19 cellular contexts compared by ENCODE assay signal in the genomic region with DNA sequence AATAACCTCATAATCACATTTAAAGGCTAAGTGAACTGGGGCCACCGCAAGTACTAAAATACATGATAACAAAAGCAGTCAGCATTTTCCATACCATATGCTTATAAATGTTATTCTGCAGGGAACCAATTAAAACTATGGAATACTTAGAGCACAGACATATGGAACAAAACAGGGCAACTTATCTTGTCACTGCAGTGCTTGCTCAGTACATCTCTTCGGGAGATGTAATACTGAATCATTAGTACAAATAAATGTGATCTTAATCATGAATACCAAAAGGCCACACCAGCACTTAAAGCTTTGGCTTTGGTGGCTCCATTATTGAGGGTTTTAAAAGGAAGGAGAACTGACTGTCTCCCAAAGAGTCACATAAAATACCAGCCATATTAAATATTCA. TPM values are rescaled to one million over a fixed set of nuclear protein-coding genes. Genes with fewer than 3 reads are reported as not detected.
A peak's percentile ranks its signal among the peaks of the same experiment; 100 is the strongest.
DNase-seq lines count a peak whose midpoint lies in the region; ATAC-seq, FAIRE-seq and TF ChIP-seq lines count a peak whose summit lies in the region.
"Had no signal": no experiment of that assay in that cellular context is flagged by ENCODE, and none has a peak within 500 bp of the region (broad histone marks: within the 10 kb centered on the region; RNA-seq: fewer than 3 reads in every experiment).

No MANE protein-coding gene starts in this region.

- H3K4me2 ChIP-seq in H1 (ENCODE audit: insufficient read depth in 1 of 2, low read depth in 2 of 2, low read length in 2 of 2) = peak overlapping the region; percentile 27 to 46

- H3K23me2 ChIP-seq in H1 (ENCODE audit: low read depth, low read length) = no peaks in the 10 kb centered on the region

- H3K14ac ChIP-seq in H1 (ENCODE audit: insufficient read length) = no peak overlapping the region

- 0 out of 2 replicates have a peak overlapping the region, but pooled peaks have one; percentile 82 for H2AFZ ChIP-seq in H1 (ENCODE audit: low read length)
- peak overlapping the region; percentile 62 for H2AFZ ChIP-seq in neuron (ENCODE audit: low read depth, low read length)

- no peak overlapping the region for H2BK15ac ChIP-seq in H1 (ENCODE audit: low read length)

- H3K9ac ChIP-seq in HUES6 (ENCODE audit: low read length) (no peak overlapping the region), H1 (replicated peaks in 1 of 4; ENCODE audit: extremely low read depth in 1 of 4, low read depth in 3 of 4, low read length in 3 of 4) (no peak overlapping the region)

- TF ChIP-seq POLR2A in H1 (IDR thresholded peaks at IDR 0.05; ENCODE audit: control extremely low read depth in 1 of 2, low read depth in 2 of 2, low read length in 2 of 2) (no peak), transverse colon (IDR thresholded peaks at IDR 0.05) (no peak)

- H4K8ac ChIP-seq in H1 (ENCODE audit: extremely low read depth, insufficient read depth, low read length) = no peak overlapping the region

- TF ChIP-seq RAD21 in H1 (IDR thresholded peaks at IDR 0.05 in 1 of 2, conservative IDR thresholded peaks at IDR 0.05 in 1 of 2; ENCODE audit: low read depth in 2 of 2, low read length in 2 of 2) = no peak

- H3K18ac ChIP-seq in H1 (ENCODE audit: extremely low read depth, low read length) = no peak overlapping the region

- DNase-seq in H1 (ENCODE audit: low read depth in 1 of 2, low spot score in 2 of 2) (no peak), transverse colon (no peak), NCI-H1436 treated with DMSO at 0.1 percent for 48 hours (lab: John Stamatoyannopoulos, UW) (no peak), upper lobe of right lung (no peak), iPS-NIHi11 (ENCODE audit: low spot score) (no peak)
- DNase-seq in activated CD4-positive, alpha-beta T cell treated with anti-CD3 and anti-CD28 coated beads for 1 hour = no peak
- DNase-seq: activated CD4-positive, CD25-positive, alpha-beta regulatory T cell; activated CD8-positive, alpha-beta memory T cell treated with anti-CD3 and anti-CD28 coated beads for 24 hours; DND-41; Karpas-422; lower lobe of right lung; SHP77; spleen; T-helper 2 cell had no signal

- POLR2A ChIA-PET in H1 (lab: Charles Lee; ENCODE audit: partially characterized antibody) = no interaction called here

- no peak overlapping the region for H2BK20ac ChIP-seq in H1 (ENCODE audit: low read length)

- H2BK5ac ChIP-seq in H1 (ENCODE audit: low read depth, low read length) = no peak overlapping the region

- FAIRE-seq in H1 (lab: Jason Lieb, UNC) = no peak
- FAIRE-seq: islet of Langerhans, urothelium cell line had no signal

- H3K4ac ChIP-seq in H1 (replicated peaks; ENCODE audit: insufficient read length, low read depth, low read length) = no peak overlapping the region

- no peak overlapping the region for H3K27ac ChIP-seq in HUES6 (ENCODE audit: low read depth, low read length)
- no peak overlapping the region for H3K27ac ChIP-seq in H1 (ENCODE audit: low read depth, low read length)
- peak overlapping the region; percentile 54 to 79 (median 64) for H3K27ac ChIP-seq in transverse colon
- H3K27ac ChIP-seq in upper lobe of right lung = no peak overlapping the region
- H3K27ac ChIP-seq: lower lobe of right lung, spleen had no signal

- peaks cover 15% of the 10 kb centered on the region for H3K4me1 ChIP-seq in HUES6 (ENCODE audit: control insufficient read depth, insufficient read depth, low read length)
- peaks cover 2 to 8% (median 4%) of the 10 kb centered on the region in 4 experiments for H3K4me1 ChIP-seq in H1 (replicated peaks in 1 of 4; ENCODE audit: control insufficient read depth in 3 of 4, insufficient read depth in 4 of 4, low read length in 3 of 4)
- peaks cover 7% of the 10 kb centered on the region for H3K4me1 ChIP-seq in neuron (ENCODE audit: insufficient read depth, low read length)
- peaks cover 0 to 14% (median 3%) of the 10 kb centered on the region in 4 donors for H3K4me1 ChIP-seq in transverse colon
- H3K4me1 ChIP-seq in upper lobe of right lung = no peaks in the 10 kb centered on the region
- H3K4me1 ChIP-seq: lower lobe of right lung, spleen had no signal

- ATAC-seq in upper lobe of right lung = no peak
- ATAC-seq: HCT116, lower lobe of right lung had no signal

- in situ Hi-C loops in transverse colon (cut with MboI; ENCODE audit: low pct_ligation_motif_present in 1 of 4, low pct_unique_long_range_greater_than_20kb in 1 of 4, low sequenced_read_pairs in 3 of 4) = no loop called here

- CTCF ChIA-PET in H1 (lab: Charles Lee; ENCODE audit: partially characterized antibody) = interaction anchor here (0.7 to 1.2 kb wide), 6 partner anchors 16 to 124 kb away, joined by 3 read pairs; no protein-coding TSS in a partner anchor

- H4K91ac ChIP-seq in H1 (replicated peaks; ENCODE audit: insufficient read length, low read length) = no peak overlapping the region

- no peak overlapping the region for H4K5ac ChIP-seq in H1 (ENCODE audit: insufficient read length, low read depth, low read length)

- no peaks in the 10 kb centered on the region for H4K20me1 ChIP-seq in H1 (replicated peaks in 1 of 2; ENCODE audit: control insufficient read depth in 1 of 2, insufficient read depth in 2 of 2, low read length in 2 of 2)

- H3K36me3 ChIP-seq in HUES6 (ENCODE audit: control insufficient read depth, insufficient read depth, low read length) = no peaks in the 10 kb centered on the region
- no peaks in the 10 kb centered on the region for H3K36me3 ChIP-seq in H1 (ENCODE audit: control insufficient read depth in 2 of 4, insufficient read depth in 4 of 4, low read length in 3 of 4)
- no peaks in the 10 kb centered on the region for H3K36me3 ChIP-seq in neuron (ENCODE audit: insufficient read depth, low read length)
- H3K36me3 ChIP-seq in transverse colon = no peaks in the 10 kb centered on the region
- no peaks in the 10 kb centered on the region for H3K36me3 ChIP-seq in upper lobe of right lung
- H3K36me3 ChIP-seq: lower lobe of right lung, spleen had no signal

- H2BK120ac ChIP-seq in H1 (replicated peaks; ENCODE audit: low read depth, low read length) = no peak overlapping the region

- H3K79me2 ChIP-seq in H1 (ENCODE audit: control insufficient read depth in 1 of 2, insufficient read depth in 2 of 2, low read length in 2 of 2) = no peaks in the 10 kb centered on the region

- intact Hi-C loops in transverse colon (cut with DNase I; ENCODE audit: low total_unique reads) = loop anchor here (2.0 kb wide), 1 partner anchor 37 kb away; no protein-coding TSS in a partner anchor
- intact Hi-C loops in upper lobe of right lung (cut with DNase I) = no loop called here

- TF ChIP-seq CTCF in H1 (IDR thresholded peaks at IDR 0.05; ENCODE audit: control extremely low read depth in 1 of 3, insufficient read depth in 1 of 3, low read depth in 1 of 3, low read length in 3 of 3) = no peak
- no peak for TF ChIP-seq CTCF in transverse colon (IDR thresholded peaks at IDR 0.05)
- TF ChIP-seq CTCF in upper lobe of right lung (IDR thresholded peaks at IDR 0.05) = no peak

- no peaks in the 10 kb centered on the region for H3K79me1 ChIP-seq in H1 (ENCODE audit: low read depth, low read length)

- no peak overlapping the region for H3K23ac ChIP-seq in H1 (ENCODE audit: insufficient read length)

- H3K9me3 ChIP-seq in HUES6 (ENCODE audit: control insufficient read depth, insufficient read depth, low read depth, low read length) (no peaks in the 10 kb centered on the region), H1 (ENCODE audit: insufficient read depth in 2 of 2, low read depth in 1 of 2, low read length in 1 of 2) (no peaks in the 10 kb centered on the region), neuron (ENCODE audit: low read length) (no peaks in the 10 kb centered on the region), transverse colon (no peaks in the 10 kb centered on the region), upper lobe of right lung (no peaks in the 10 kb centered on the region)
- H3K9me3 ChIP-seq: lower lobe of right lung, spleen had no signal

- 74% methylated on average over 2 of the region's 2 CpGs; no CpG with 5 or more reads in 1 of the 2 experiments for WGBS in H1 (ENCODE audit: extremely low coverage in 1 of 2, insufficient coverage in 1 of 2, insufficient read length in 1 of 2, insufficient replicate concordance in 2 of 2, low coverage in 1 of 2, low lambda C conversion rate in 2 of 2, missing lambda C conversion rate in 1 of 2), 2 experiments
- 74 to 75% methylated on average over 2 of the region's 2 CpGs for WGBS in transverse colon (ENCODE audit: low coverage in 1 of 2), 2 donors

- no peak overlapping the region for H2BK12ac ChIP-seq in H1 (ENCODE audit: low read depth, low read length)

- no peak overlapping the region for H3K56ac ChIP-seq in H1 (replicated peaks; ENCODE audit: insufficient read length, low read depth, low read length)

- H2AK5ac ChIP-seq in H1 (ENCODE audit: low read depth, low read length) = no peak overlapping the region

- H3K27me3 ChIP-seq in HUES6 (ENCODE audit: control insufficient read depth, insufficient read depth, low read length) (no peaks in the 10 kb centered on the region), H1 (replicated peaks in 1 of 4; ENCODE audit: control insufficient read depth in 3 of 4, extremely low read depth in 1 of 4, insufficient read depth in 3 of 4, low read length in 3 of 4) (no peaks in the 10 kb centered on the region), neuron (ENCODE audit: insufficient read depth, low read length) (no peaks in the 10 kb centered on the region), transverse colon (no peaks in the 10 kb centered on the region), upper lobe of right lung (no peaks in the 10 kb centered on the region)

- H3K4me3 ChIP-seq in HUES6 (ENCODE audit: low read depth, low read length) (0 out of 2 replicates have a peak overlapping the region, but pooled peaks have one; percentile 1), H1 (ENCODE audit: extremely low read depth in 1 of 4, insufficient read depth in 2 of 4, low read depth in 3 of 4, low read length in 4 of 4) (0 out of 8 replicates have a peak overlapping the region, but pooled peaks of 1 of the 4 experiments have one; percentile 3), neuron (ENCODE audit: low read length) (peak overlapping the region; percentile 19), transverse colon (no peak overlapping the region), upper lobe of right lung (no peak overlapping the region)
- H3K4me3 ChIP-seq: lower lobe of right lung, spleen had no signal

- TF ChIP-seq EP300 in H1 (IDR thresholded peaks at IDR 0.05; ENCODE audit: borderline replicate concordance in 1 of 2, low read depth in 2 of 2, low read length in 2 of 2) (no peak), transverse colon (IDR thresholded peaks at IDR 0.05; ENCODE audit: low read depth) (no peak)

RNA-seq across cellular contexts. Expression of gene PRUNE2, which starts 32.1 kb away (rescaled TPM):
- total RNA-seq in H1 (2021; fragmentation: NEBNext Ultra II Directional; extraction: Animal tissue kit (Norgen Biotek cat#: 25700)) = 13.2 and 13.3 TPM in 2 replicates
- 3.2 and 5.5 TPM in 2 replicates for polyA plus RNA-seq in H1 (2011; rRNA removed)
- 4.0 TPM for polyA plus RNA-seq in H1 (2011; cell fraction: cytosol; rRNA removed)
- 4.1 TPM for polyA plus RNA-seq in H1 (2011; cell fraction: nucleus; rRNA removed)
- 5.2 to 9.6 TPM (median 7.2 TPM) in 4 replicates for polyA plus RNA-seq in H1 (2012, experiment 1 of 2)
- polyA plus RNA-seq in H1 (2012, experiment 2 of 2) = 0.63 TPM
- 5.3 TPM for polyA plus RNA-seq in H1 (2013, experiment 1 of 2)
- polyA plus RNA-seq in H1 (2013, experiment 2 of 2) = 5.6 TPM
- 9.7 and 21.7 TPM in 2 replicates for polyA minus RNA-seq in H1 (2011; rRNA and poly(A)+ RNA removed)
- 9.1 TPM for polyA minus RNA-seq in H1 (2011; cell fraction: cytosol; rRNA and poly(A)+ RNA removed)
- 22.5 TPM for polyA minus RNA-seq in H1 (2011; cell fraction: nucleus; rRNA and poly(A)+ RNA removed)
- total RNA-seq in transverse colon (100 to 1,000 TPM in 1 of 4 donors, 10 to 100 TPM in 3; 67.6 to 105 (median 95.6) TPM), upper lobe of right lung (7.4 TPM)

Comparison
In these comparisons a context has a peak if more than half of its experiments do, and no peak if none do; other contexts are left out.
1. H3K27ac ChIP-seq: peak in transverse colon (4 of 4); none in HUES6 (single experiment), H1 (single experiment) and upper lobe of right lung (single experiment).
2. H3K4me3 ChIP-seq: peak in HUES6 (single experiment) and neuron (single experiment); none in transverse colon (0 of 4) and upper lobe of right lung (single experiment).